1 cellular context compared by ENCODE assay signal in genomic region chr11:61890536-61891330, GRCh38.
TF ChIP-seq lines count a peak whose summit lies in the region.

No MANE protein-coding gene starts in this region.

TF ChIP-seq in HepG2, 621 proteins besides CTCF, POLR2A, EP300 and RAD21 (continues in another document):
- TF ChIP-seq MTF2 (CRISPR knock-in tag; IDR thresholded peaks at IDR 0.05; ENCODE audit: borderline replicate concordance) (peak; percentile 69; the same call in 1 of the 2 replicates), KDM5B (CRISPR knock-in tag; IDR thresholded peaks at IDR 0.05; ENCODE audit: borderline replicate concordance) (0 out of 2 replicates have a peak, but pooled peaks have one; percentile 49), GATAD2A (CRISPR knock-in tag; IDR thresholded peaks at IDR 0.05) (no peak), ZNF350 (CRISPR knock-in tag; IDR thresholded peaks at IDR 0.05; ENCODE audit: borderline replicate concordance, low read depth) (0 out of 2 replicates have a peak, but pooled peaks have one; percentile 30), MAFK (conservative IDR thresholded peaks at IDR 0.05 in 1 of 2, IDR thresholded peaks at IDR 0.05 in 1 of 2; ENCODE audit: low read length in 2 of 2) (no peak), ZFY (CRISPR knock-in tag; IDR thresholded peaks at IDR 0.05) (peak; percentile 17; the same call in 1 of the 2 replicates), RELA (CRISPR knock-in tag; IDR thresholded peaks at IDR 0.05) (no peak), HDAC1 (CRISPR knock-in tag; IDR thresholded peaks at IDR 0.05) (peak; percentile 51; the same call in 1 of the 2 replicates), ZNF580 (CRISPR knock-in tag; IDR thresholded peaks at IDR 0.05; ENCODE audit: borderline replicate concordance, low read depth) (no peak; the same call in 1 of the 2 replicates), ATRX (CRISPR knock-in tag; IDR thresholded peaks at IDR 0.05; ENCODE audit: borderline replicate concordance) (no peak), CAMTA2 (CRISPR knock-in tag; IDR thresholded peaks at IDR 0.05; ENCODE audit: borderline replicate concordance) (peak; percentile 35; the same call in 1 of the 2 replicates), ZNF775 (CRISPR knock-in tag; IDR thresholded peaks at IDR 0.05; ENCODE audit: borderline replicate concordance) (no peak), HNRNPL (IDR thresholded peaks at IDR 0.05; ENCODE audit: low read depth, low read length) (0 out of 2 replicates have a peak, but pooled peaks have one; percentile 47), NR2F2 (IDR thresholded peaks at IDR 0.05; ENCODE audit: borderline replicate concordance, low read depth) (no peak), ZNF547 (CRISPR knock-in tag; IDR thresholded peaks at IDR 0.05) (peak; percentile 57; the same call in 1 of the 2 replicates), ZNF616 (CRISPR knock-in tag; IDR thresholded peaks at IDR 0.05; ENCODE audit: low read depth) (0 out of 2 replicates have a peak, but pooled peaks have one; percentile 20), GZF1 (CRISPR knock-in tag; IDR thresholded peaks at IDR 0.05) (no peak), ATF7-NPFF (CRISPR knock-in tag; IDR thresholded peaks at IDR 0.05; ENCODE audit: low read depth) (0 out of 2 replicates have a peak, but pooled peaks have one; percentile 36), ZNF414 (CRISPR knock-in tag; IDR thresholded peaks at IDR 0.05) (0 out of 2 replicates have a peak, but pooled peaks have one; percentile 43), AHR (CRISPR knock-in tag; IDR thresholded peaks at IDR 0.05) (no peak), HIVEP1 (CRISPR knock-in tag; IDR thresholded peaks at IDR 0.05) (0 out of 2 replicates have a peak, but pooled peaks have one; percentile 27), ELF3 (CRISPR knock-in tag; IDR thresholded peaks at IDR 0.05) (no peak), PCBP1 (IDR thresholded peaks at IDR 0.05; ENCODE audit: borderline replicate concordance, low read depth, low read length) (0 out of 2 replicates have a peak, but pooled peaks have one; percentile 44), RFX5 (IDR thresholded peaks at IDR 0.05; ENCODE audit: low read depth, low read length) (no peak), SRSF4 (IDR thresholded peaks at IDR 0.05; ENCODE audit: low read depth, low read length, poor library complexity, severe bottlenecking) (no peak), DMAP1 (CRISPR knock-in tag; IDR thresholded peaks at IDR 0.05) (no peak), HMGXB4 (CRISPR knock-in tag; IDR thresholded peaks at IDR 0.05; ENCODE audit: borderline replicate concordance in 1 of 2, low read depth in 1 of 2) (0 out of 4 replicates have a peak, but pooled peaks of 1 of the 2 experiments have one; percentile 28), ZNF30 (CRISPR knock-in tag; IDR thresholded peaks at IDR 0.05) (no peak), HNF1A (IDR thresholded peaks at IDR 0.05; ENCODE audit: low read depth) (no peak), HNF1A (CRISPR knock-in tag; IDR thresholded peaks at IDR 0.05; ENCODE audit: borderline replicate concordance) (no peak), TBX2 (CRISPR knock-in tag; IDR thresholded peaks at IDR 0.05; ENCODE audit: borderline replicate concordance) (peak; percentile 68; the same call in 1 of the 2 replicates), ATF5 (CRISPR knock-in tag; IDR thresholded peaks at IDR 0.05; ENCODE audit: low read depth) (no peak), KAT7 (CRISPR knock-in tag; IDR thresholded peaks at IDR 0.05; ENCODE audit: borderline replicate concordance) (no peak), ZNF275 (CRISPR knock-in tag; IDR thresholded peaks at IDR 0.05; ENCODE audit: borderline replicate concordance) (peak; percentile 77; the same call in 1 of the 2 replicates), ZFP1 (CRISPR knock-in tag; IDR thresholded peaks at IDR 0.05) (no peak), ZNF382 (CRISPR knock-in tag; IDR thresholded peaks at IDR 0.05; ENCODE audit: borderline replicate concordance) (no peak), ARNT2 (CRISPR knock-in tag; IDR thresholded peaks at IDR 0.05; ENCODE audit: low read depth) (0 out of 2 replicates have a peak, but pooled peaks have one; percentile 47), MTA3 (CRISPR knock-in tag; IDR thresholded peaks at IDR 0.05) (no peak), NRL (CRISPR knock-in tag; IDR thresholded peaks at IDR 0.05; ENCODE audit: borderline replicate concordance) (no peak), RFXAP (CRISPR knock-in tag; IDR thresholded peaks at IDR 0.05; ENCODE audit: borderline replicate concordance) (no peak), BHLHE40 (IDR thresholded peaks at IDR 0.05; ENCODE audit: low read length) (peak; percentile 53), CHCHD3 (CRISPR knock-in tag; IDR thresholded peaks at IDR 0.05) (peak; percentile 36), SMYD3 (CRISPR knock-in tag; IDR thresholded peaks at IDR 0.05) (no peak), RFXANK (CRISPR knock-in tag; IDR thresholded peaks at IDR 0.05) (no peak), MED8 (CRISPR knock-in tag; IDR thresholded peaks at IDR 0.05; ENCODE audit: insufficient replicate concordance) (no peak), ZSCAN25 (CRISPR knock-in tag; IDR thresholded peaks at IDR 0.05) (0 out of 2 replicates have a peak, but pooled peaks have one; percentile 11), ZNF10 (CRISPR knock-in tag; IDR thresholded peaks at IDR 0.05; ENCODE audit: borderline replicate concordance, low read depth) (no peak), ZNF563 (CRISPR knock-in tag; IDR thresholded peaks at IDR 0.05) (0 out of 2 replicates have a peak, but pooled peaks have one; percentile 43)
- TF ChIP-seq, protein P1, sequence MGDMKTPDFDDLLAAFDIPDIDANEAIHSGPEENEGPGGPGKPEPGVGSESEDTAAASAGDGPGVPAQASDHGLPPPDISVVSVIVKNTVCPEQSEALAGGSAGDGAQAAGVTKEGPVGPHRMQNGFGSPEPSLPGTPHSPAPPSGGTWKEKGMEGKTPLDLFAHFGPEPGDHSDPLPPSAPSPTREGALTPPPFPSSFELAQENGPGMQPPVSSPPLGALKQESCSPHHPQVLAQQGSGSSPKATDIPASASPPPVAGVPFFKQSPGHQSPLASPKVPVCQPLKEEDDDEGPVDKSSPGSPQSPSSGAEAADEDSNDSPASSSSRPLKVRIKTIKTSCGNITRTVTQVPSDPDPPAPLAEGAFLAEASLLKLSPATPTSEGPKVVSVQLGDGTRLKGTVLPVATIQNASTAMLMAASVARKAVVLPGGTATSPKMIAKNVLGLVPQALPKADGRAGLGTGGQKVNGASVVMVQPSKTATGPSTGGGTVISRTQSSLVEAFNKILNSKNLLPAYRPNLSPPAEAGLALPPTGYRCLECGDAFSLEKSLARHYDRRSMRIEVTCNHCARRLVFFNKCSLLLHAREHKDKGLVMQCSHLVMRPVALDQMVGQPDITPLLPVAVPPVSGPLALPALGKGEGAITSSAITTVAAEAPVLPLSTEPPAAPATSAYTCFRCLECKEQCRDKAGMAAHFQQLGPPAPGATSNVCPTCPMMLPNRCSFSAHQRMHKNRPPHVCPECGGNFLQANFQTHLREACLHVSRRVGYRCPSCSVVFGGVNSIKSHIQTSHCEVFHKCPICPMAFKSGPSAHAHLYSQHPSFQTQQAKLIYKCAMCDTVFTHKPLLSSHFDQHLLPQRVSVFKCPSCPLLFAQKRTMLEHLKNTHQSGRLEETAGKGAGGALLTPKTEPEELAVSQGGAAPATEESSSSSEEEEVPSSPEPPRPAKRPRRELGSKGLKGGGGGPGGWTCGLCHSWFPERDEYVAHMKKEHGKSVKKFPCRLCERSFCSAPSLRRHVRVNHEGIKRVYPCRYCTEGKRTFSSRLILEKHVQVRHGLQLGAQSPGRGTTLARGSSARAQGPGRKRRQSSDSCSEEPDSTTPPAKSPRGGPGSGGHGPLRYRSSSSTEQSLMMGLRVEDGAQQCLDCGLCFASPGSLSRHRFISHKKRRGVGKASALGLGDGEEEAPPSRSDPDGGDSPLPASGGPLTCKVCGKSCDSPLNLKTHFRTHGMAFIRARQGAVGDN (CRISPR knock-in tag; IDR thresholded peaks at IDR 0.05): peak; percentile 66
- TF ChIP-seq, protein P2, sequence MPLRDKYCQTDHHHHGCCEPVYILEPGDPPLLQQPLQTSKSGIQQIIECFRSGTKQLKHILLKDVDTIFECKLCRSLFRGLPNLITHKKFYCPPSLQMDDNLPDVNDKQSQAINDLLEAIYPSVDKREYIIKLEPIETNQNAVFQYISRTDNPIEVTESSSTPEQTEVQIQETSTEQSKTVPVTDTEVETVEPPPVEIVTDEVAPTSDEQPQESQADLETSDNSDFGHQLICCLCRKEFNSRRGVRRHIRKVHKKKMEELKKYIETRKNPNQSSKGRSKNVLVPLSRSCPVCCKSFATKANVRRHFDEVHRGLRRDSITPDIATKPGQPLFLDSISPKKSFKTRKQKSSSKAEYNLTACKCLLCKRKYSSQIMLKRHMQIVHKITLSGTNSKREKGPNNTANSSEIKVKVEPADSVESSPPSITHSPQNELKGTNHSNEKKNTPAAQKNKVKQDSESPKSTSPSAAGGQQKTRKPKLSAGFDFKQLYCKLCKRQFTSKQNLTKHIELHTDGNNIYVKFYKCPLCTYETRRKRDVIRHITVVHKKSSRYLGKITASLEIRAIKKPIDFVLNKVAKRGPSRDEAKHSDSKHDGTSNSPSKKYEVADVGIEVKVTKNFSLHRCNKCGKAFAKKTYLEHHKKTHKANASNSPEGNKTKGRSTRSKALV (CRISPR knock-in tag; IDR thresholded peaks at IDR 0.05): 0 out of 2 replicates have a peak, but pooled peaks have one; percentile 7
